ENCODE assay signal across 11 cellular contexts in the genomic region with DNA sequence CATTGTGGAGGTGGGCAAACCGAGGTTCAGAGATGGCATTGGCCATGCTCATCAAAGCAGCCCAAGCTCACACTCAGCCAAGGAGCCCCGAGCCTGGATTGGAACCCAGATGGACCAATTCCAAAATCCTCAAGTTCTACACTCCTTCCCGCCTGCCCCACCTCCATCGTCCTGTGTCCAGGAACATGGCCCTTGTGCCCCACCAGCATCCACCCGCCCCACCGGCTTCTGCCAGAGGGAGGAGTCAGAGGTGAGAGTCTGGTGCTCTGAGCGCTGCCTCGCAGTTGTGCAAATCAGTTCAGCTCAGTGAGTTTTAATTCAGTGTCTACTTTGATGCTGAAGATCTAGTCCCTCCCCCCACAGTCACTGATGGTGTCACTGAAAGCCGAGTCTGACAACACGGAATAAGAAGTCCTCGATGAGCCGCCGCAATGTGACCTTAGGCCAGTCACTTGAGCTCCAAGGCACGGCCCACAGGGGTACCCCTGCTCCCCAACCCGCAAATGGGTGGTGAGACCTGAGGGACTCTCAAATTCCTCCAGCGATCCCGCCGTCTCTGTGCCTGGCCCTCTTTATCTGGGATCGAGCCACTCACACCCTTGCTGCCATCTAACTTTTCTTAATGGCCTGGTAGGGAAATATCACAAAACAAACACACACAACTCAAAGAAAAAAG. TPM values are rescaled to one million over a fixed set of nuclear protein-coding genes. Genes with fewer than 3 reads are reported as not detected.
A peak's percentile ranks its signal among the peaks of the same experiment; 100 is the strongest.
DNase-seq lines count a peak whose midpoint lies in the region; ATAC-seq, FAIRE-seq and TF ChIP-seq lines count a peak whose summit lies in the region.
"Had no signal": no experiment of that assay in that cellular context is flagged by ENCODE, and none has a peak within 500 bp of the region (broad histone marks: within the 10 kb centered on the region; RNA-seq: fewer than 3 reads in every experiment).

No MANE protein-coding gene starts in this region.

- peaks cover 10% of the 10 kb centered on the region for H3K4me1 ChIP-seq in GM12878 (ENCODE audit: control insufficient read depth, insufficient read depth, low read length)

- no peaks in the 10 kb centered on the region for H4K20me1 ChIP-seq in GM12878 (ENCODE audit: control insufficient read depth, insufficient read depth)

- RAD21 ChIA-PET in GM12878 (lab: Charles Lee; ENCODE audit: unreplicated experiment): no interaction called here

- H3K27me3 Mint-ChIP-seq in neural crest cell (ENCODE audit: low read depth): no peaks in the 10 kb centered on the region

- peaks cover 6% of the 10 kb centered on the region for H3K4me1 Mint-ChIP-seq in neural crest cell

- H3K4me3 ChIP-seq in GM12878: no peak overlapping the region

- POLR2A ChIA-PET in GM12878 (lab: Charles Lee): no interaction called here

- peak overlapping the region; percentile 50 for H2AFZ ChIP-seq in GM12878 (ENCODE audit: control insufficient read depth, low read depth, low read length)

- H3K36me3 Mint-ChIP-seq in neural crest cell (ENCODE audit: low read depth): no peaks in the 10 kb centered on the region

- CTCF ChIA-PET in GM12878 (lab: Yijun Ruan, JAX): interaction anchor here (0.5 kb wide), 1 partner anchor 864 kb away, joined by 3 read pairs; no protein-coding TSS in a partner anchor

- in situ Hi-C loops in GM12878 (cut with MboI): no loop called here

- no peak overlapping the region for H3K4me3 Mint-ChIP-seq in neural crest cell

- TF ChIP-seq CTCF in GM12878 (IDR thresholded peaks at IDR 0.05 in 2 of 3, conservative IDR thresholded peaks at IDR 0.05 in 1 of 3; ENCODE audit: control insufficient read depth in 2 of 3, extremely low read depth in 1 of 3, insufficient read depth in 1 of 3, low read depth in 3 of 3, low read length in 3 of 3): no peak
- no peak for TF ChIP-seq CTCF in neural crest cell (conservative IDR thresholded peaks at IDR 0.05)

- WGBS in GM12878 (ENCODE audit: insufficient coverage, insufficient replicate concordance, low lambda C conversion rate, missing lambda C conversion rate): 90% methylated on average over 19 of the region's 19 CpGs

- peak overlapping the region; percentile 68 for H3K4me2 ChIP-seq in GM12878 (ENCODE audit: control insufficient read depth, insufficient read depth)

- DNase-seq in stimulated activated CD4-positive, alpha-beta T cell treated with anti-CD3 and anti-CD28 coated beads, Interleukin-4, amount 100 ng/mL, for 1 hour: peak; percentile 20
- no peak for DNase-seq in stimulated activated CD4-positive, alpha-beta T cell treated with anti-CD3 and anti-CD28 coated beads, Interleukin-4, amount 100 ng/mL, for 4 hours
- DNase-seq in GM12878 (ENCODE audit: low read depth, low spot score) (no peak), neural crest cell (ENCODE audit: low read depth, low spot score) (no peak), C1 segment of cervical spinal cord (lab: John Stamatoyannopoulos, UW) (no peak), NCI-H510A (lab: John Stamatoyannopoulos, UW) (no peak)
- DNase-seq: activated gamma-delta T cell treated with Interleukin-2 at 50 U/mL for 16 hours, COR-L47, NCI-H1436 had no signal

- BruUV-seq in GM12878 (replicated peaks; lab: Mats Ljungman, UMichigan): no TSS peak

- H3K27me3 ChIP-seq in GM12878 (replicated peaks in 1 of 2; ENCODE audit: control insufficient read depth in 2 of 2, insufficient read depth in 2 of 2, low read length in 1 of 2): no peaks in the 10 kb centered on the region

- no peak overlapping the region for H3K9ac ChIP-seq in GM12878 (ENCODE audit: control insufficient read depth, insufficient read depth, low read length)

- no peaks in the 10 kb centered on the region for H3K9me3 Mint-ChIP-seq in neural crest cell

- H3K9me3 ChIP-seq in GM12878 (replicated peaks; ENCODE audit: control insufficient read depth, insufficient read depth, low read length): no peaks in the 10 kb centered on the region

- ATAC-seq in GM12878 (no peak), GM19463 (IDR thresholded peaks at IDR 0.05; ENCODE audit: unreplicated experiment) (no peak), GM21723 (IDR thresholded peaks at IDR 0.05; ENCODE audit: unreplicated experiment) (no peak)

- H3K79me2 ChIP-seq in GM12878 (ENCODE audit: control insufficient read depth, insufficient read depth, low read length): no peaks in the 10 kb centered on the region

- intact Hi-C loops in GM12878 (cut with micrococcal nuclease; ENCODE audit: unreplicated experiment): no loop called here

- H3K36me3 ChIP-seq in GM12878 (ENCODE audit: control insufficient read depth in 2 of 2, insufficient read depth in 2 of 2, low read length in 1 of 2): no peaks in the 10 kb centered on the region

- no peak for FAIRE-seq in GM12878 (lab: Jason Lieb, UNC)

- no peak for TF ChIP-seq POLR2A in GM12878 (IDR thresholded peaks at IDR 0.05; ENCODE audit: low read depth, low read length)

- no peak overlapping the region for H3K27ac ChIP-seq in GM12878 (ENCODE audit: control insufficient read depth, insufficient read depth)

- TF ChIP-seq RAD21 in GM12878 (IDR thresholded peaks at IDR 0.05; ENCODE audit: insufficient read depth, low read depth, low read length): no peak

- SMC1A ChIA-PET in GM12878 (lab: Charles Lee; ENCODE audit: uncharacterized antibody, unreplicated experiment): no interaction called here

- TF ChIP-seq EP300 in GM12878 (IDR thresholded peaks at IDR 0.05; ENCODE audit: borderline replicate concordance in 1 of 2, control insufficient read depth in 1 of 2, low read depth in 2 of 2, low read length in 2 of 2): no peak

- peak overlapping the region; percentile 69 for H3K27ac Mint-ChIP-seq in neural crest cell (ENCODE audit: unreplicated experiment)

TF ChIP-seq in GM12878, 131 proteins besides CTCF, POLR2A, EP300 and RAD21:
- TF ChIP-seq CBX3 (IDR thresholded peaks at IDR 0.05; ENCODE audit: borderline replicate concordance, low read depth) (no peak), PML (IDR thresholded peaks at IDR 0.05; ENCODE audit: low read length) (no peak), EZH2 (IDR thresholded peaks at IDR 0.05; ENCODE audit: borderline replicate concordance, control insufficient read depth, low read depth, low read length) (no peak)

RNA-seq across cellular contexts. Expression of a gene that starts 26.3 kb away (rescaled TPM):
- 8.7 and 13.0 TPM in 2 replicates for total RNA-seq in GM12878 (2013; cell fraction: nucleolus; rRNA removed)
- 5.0 and 6.4 TPM in 2 replicates for total RNA-seq in GM12878 (2014; rRNA removed)
- total RNA-seq in GM12878 (2014; rRNA removed; fragmentation: Illumina TruSeq; extraction: Trizol): 6.0 and 7.7 TPM in 2 replicates
- total RNA-seq in GM12878 (2021): 8.1 and 8.9 TPM in 2 replicates
- 4.1 TPM for polyA plus RNA-seq in GM12878 (2011; ENCODE audit: low read depth)
- 6.5 and 9.2 TPM in 2 replicates for polyA plus RNA-seq in GM12878 (2011; rRNA removed)
- 3.7 and 4.2 TPM in 2 replicates for polyA plus RNA-seq in GM12878 (2011; cell fraction: cytosol; rRNA removed)
- polyA plus RNA-seq in GM12878 (2011; cell fraction: nucleus; rRNA removed): 5.6 and 6.6 TPM in 2 replicates
- polyA plus RNA-seq in GM12878 (2012): 4.8 and 5.5 TPM in 2 replicates
- 8.3 and 10.0 TPM in 2 replicates for polyA plus RNA-seq in GM12878 (2014; fragmentation: Illumina TruSeq; extraction: Trizol)
- polyA plus RNA-seq in GM12878 (2014; fragmentation: Nextera tagmentation; extraction: Ambion mirVana): 1 to 10 TPM; 3.4 to 3.5 TPM
- polyA plus RNA-seq in GM12878 (2014; rRNA removed): 7.7 and 8.7 TPM in 2 replicates
- 1 to 10 TPM; 5.9 to 7.0 TPM for polyA plus RNA-seq in GM12878 (2016; fragmentation: Nextera tagmentation; extraction: Ambion mirVana)
- polyA minus RNA-seq in GM12878 (2011; rRNA and poly(A)+ RNA removed): 2.3 and 3.9 TPM in 2 replicates
- 2.0 and 3.9 TPM in 2 replicates for polyA minus RNA-seq in GM12878 (2011; cell fraction: cytosol; rRNA and poly(A)+ RNA removed)
- polyA minus RNA-seq in GM12878 (2011; cell fraction: nucleus; rRNA and poly(A)+ RNA removed): 2.5 and 3.6 TPM in 2 replicates
- 11.8 and 12.5 TPM in 2 replicates for total RNA-seq in neural crest cell
